8 cellular contexts compared by ENCODE assay signal in the genomic region with DNA sequence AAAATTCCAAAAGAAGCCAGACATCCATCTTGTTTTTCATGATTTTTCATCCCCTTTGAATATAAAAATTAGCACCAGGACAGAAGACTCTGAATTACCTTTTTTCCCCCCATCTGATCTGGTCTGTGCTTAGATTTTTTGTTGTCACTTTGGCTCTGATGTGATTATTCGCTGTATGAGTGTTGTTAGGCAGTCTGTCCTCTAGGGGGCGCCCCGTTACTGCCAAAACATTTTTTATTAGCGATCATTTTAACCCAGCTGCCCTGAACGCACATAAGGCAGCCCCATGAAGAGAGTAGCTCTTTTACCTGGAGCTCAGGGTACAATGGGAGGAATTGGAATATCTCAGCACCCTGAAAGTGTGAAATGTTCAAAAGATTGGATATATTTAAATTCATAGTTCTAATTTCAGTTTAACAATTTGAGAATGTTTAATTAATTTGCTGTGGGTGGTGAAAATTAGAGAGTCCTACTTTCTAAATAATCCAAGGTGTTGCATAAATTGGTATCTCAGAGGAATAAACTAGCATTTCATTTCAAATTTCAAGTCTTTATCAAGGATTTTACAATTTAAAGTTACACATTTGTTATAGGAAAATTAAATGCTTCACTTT.
A peak's percentile ranks its signal among the peaks of the same experiment; 100 is the strongest.
DNase-seq lines count a peak whose midpoint lies in the region; ATAC-seq and TF ChIP-seq lines count a peak whose summit lies in the region.

No MANE protein-coding gene starts in this region.

- H3K27ac ChIP-seq in ascending aorta (no peak overlapping the region), right cardiac atrium (ENCODE audit: low read length) (no peak overlapping the region)

- under 1% methylated on average over 5 of the region's 5 CpGs for WGBS in right cardiac atrium

- H3K36me3 ChIP-seq in ascending aorta: peaks cover 59 to 80% of the 10 kb centered on the region in 2 donors

- H3K27me3 ChIP-seq in ascending aorta: no peaks in the 10 kb centered on the region
- no peaks in the 10 kb centered on the region for H3K27me3 ChIP-seq in right cardiac atrium (ENCODE audit: control insufficient read depth, insufficient read depth)

- H3K4me1 ChIP-seq in ascending aorta (no peaks in the 10 kb centered on the region), right cardiac atrium (ENCODE audit: control insufficient read depth, insufficient read depth, low read length) (no peaks in the 10 kb centered on the region)

- H3K4me3 ChIP-seq in ascending aorta (no peak overlapping the region), right cardiac atrium (ENCODE audit: low read length) (no peak overlapping the region)

- intact Hi-C loops in ascending aorta (cut with DNase I) (loop anchor here (1.0 to 2.0 kb wide), 3 partner anchors 65 to 237 kb away; no protein-coding TSS in a partner anchor), right cardiac atrium (cut with DNase I) (loop anchor here (2.0 to 10.0 kb wide), 5 partner anchors 63 to 217 kb away; a partner anchor contains a TSS), sciatic nerve (cut with DNase I) (loop anchor here (10.0 kb wide), 1 partner anchor 213 kb away; a partner anchor contains a TSS)

- ATAC-seq in right cardiac atrium (peak; percentile 68 to 87), sciatic nerve (peak; percentile 86), GM21825 (IDR thresholded peaks at IDR 0.05; ENCODE audit: unreplicated experiment) (no peak), HG03442 (IDR thresholded peaks at IDR 0.05; ENCODE audit: unreplicated experiment) (no peak)

- peak; percentile 17 for DNase-seq in NCI-H187 treated with DMSO at 0.1 percent for 48 hours (lab: John Stamatoyannopoulos, UW)
- peak; percentile 54 for DNase-seq in T-helper 22 cell (ENCODE audit: low read depth)
- peak in 1 of 2 donors; percentile 90 for DNase-seq in ascending aorta (ENCODE audit: low spot score in 2 of 2)
- DNase-seq in right cardiac atrium: peak; percentile 74 to 90 (median 83)
- peak; percentile 89 for DNase-seq in sciatic nerve (ENCODE audit: low spot score)

- no peaks in the 10 kb centered on the region for H3K9me3 ChIP-seq in ascending aorta
- no peaks in the 10 kb centered on the region for H3K9me3 ChIP-seq in right cardiac atrium (ENCODE audit: control insufficient read depth, low read length)

- peak; percentile 78 for TF ChIP-seq CTCF in GM12873 (IDR thresholded peaks at IDR 0.05; ENCODE audit: insufficient read depth, low read depth, low read length, missing control alignments)
- peak; percentile 72 to 89 (median 85) for TF ChIP-seq CTCF in ascending aorta (IDR thresholded peaks at IDR 0.05)

Comparison
In these comparisons a context has a peak if more than half of its experiments do, and no peak if none do; other contexts are left out.
1. ATAC-seq: peak in right cardiac atrium (2 of 2) and sciatic nerve (single experiment); none in GM21825 (single experiment) and HG03442 (single experiment).